In genomic region chr12:18965210-18965609, GRCh38 we compare ENCODE assay signal across 26 cellular contexts.
DNase-seq lines count a peak whose midpoint lies in the region; ATAC-seq and TF ChIP-seq lines count a peak whose summit lies in the region.
"Had no signal": no experiment of that assay in that cellular context is flagged by ENCODE, and none has a peak within 500 bp of the region (broad histone marks: within the 10 kb centered on the region; RNA-seq: fewer than 3 reads in every experiment).

No MANE protein-coding gene starts in this region.

- H3K27me3 Mint-ChIP-seq in brain: no peaks in the 10 kb centered on the region

- H3K4me3 Mint-ChIP-seq in brain: no peak overlapping the region
- H3K4me3 Mint-ChIP-seq: CD4-positive, alpha-beta T cell had no signal

- H3K36me3 ChIP-seq in NT2/D1 (ENCODE audit: insufficient read depth, insufficient read length, low read length): no peaks in the 10 kb centered on the region
- no peaks in the 10 kb centered on the region for H3K36me3 ChIP-seq in mesendoderm (ENCODE audit: control insufficient read depth, insufficient read depth, low read length)
- H3K36me3 ChIP-seq: BLaER1 treated with 17β-estradiol and CSF1 and Interleukin-3, amounts not matched to agents 10 nM and 100 nM had no signal

- no peak overlapping the region for H3K23ac ChIP-seq in mesendoderm (ENCODE audit: low read length)

- no peak overlapping the region for H3K27ac ChIP-seq in mesendoderm (ENCODE audit: low read depth, low read length)
- H3K27ac ChIP-seq: A549; BLaER1 treated with 17β-estradiol and CSF1 and Interleukin-3, amounts not matched to agents 10 nM and 100 nM had no signal

- no peak overlapping the region for H2BK120ac ChIP-seq in mesendoderm (ENCODE audit: low read depth, low read length)

- H2BK5ac ChIP-seq in mesendoderm (ENCODE audit: low read length): no peak overlapping the region

- peaks cover 35% of the 10 kb centered on the region for H3K4me1 Mint-ChIP-seq in brain

- no peak overlapping the region for H3K4ac ChIP-seq in mesendoderm (ENCODE audit: low read depth, low read length)

- no peak overlapping the region for H4K8ac ChIP-seq in mesendoderm (ENCODE audit: low read depth, low read length)

- no peaks in the 10 kb centered on the region for H3K9me3 ChIP-seq in NT2/D1 (ENCODE audit: insufficient read depth, low read length)
- H3K9me3 ChIP-seq: A549; BLaER1 treated with 17β-estradiol and CSF1 and Interleukin-3, amounts not matched to agents 10 nM and 100 nM; SK-N-SH had no signal

- peaks cover 0 to 10% (median 8%) of the 10 kb centered on the region in 5 experiments for H3K9me3 Mint-ChIP-seq in brain
- H3K9me3 Mint-ChIP-seq: CD4-positive, alpha-beta T cell had no signal

- H3K27me3 ChIP-seq in NT2/D1 (ENCODE audit: insufficient read depth, insufficient read length) (no peaks in the 10 kb centered on the region), mesendoderm (ENCODE audit: insufficient read depth, low read length, poor library complexity) (no peaks in the 10 kb centered on the region)
- H3K27me3 ChIP-seq: BLaER1 treated with 17β-estradiol and CSF1 and Interleukin-3, amounts not matched to agents 10 nM and 100 nM had no signal

- no peak overlapping the region for H3K4me2 ChIP-seq in mesendoderm (ENCODE audit: low read length)
- H3K4me2 ChIP-seq: A549; BLaER1 treated with 17β-estradiol and CSF1 and Interleukin-3, amounts not matched to agents 10 nM and 100 nM; SK-N-SH had no signal

- ATAC-seq in GM21529 (IDR thresholded peaks at IDR 0.05; ENCODE audit: unreplicated experiment): no peak
- ATAC-seq: A549, HCT116, HepG2, Panc1 had no signal

- no peak overlapping the region for H3K56ac ChIP-seq in mesendoderm (ENCODE audit: low read length)

- H2BK15ac ChIP-seq in mesendoderm (replicated peaks; ENCODE audit: low read depth): no peak overlapping the region

- no peak overlapping the region for H2AK5ac ChIP-seq in mesendoderm (ENCODE audit: low read length)

- DNase-seq in NT2/D1 (ENCODE audit: low read depth, low spot score): no peak
- peak; percentile 9 for DNase-seq in mesendoderm
- DNase-seq in retina: peak; percentile 12
- DNase-seq in epidermal melanocyte (ENCODE audit: insufficient read length, low spot score): no peak
- no peak for DNase-seq in NCI-H510A (lab: John Stamatoyannopoulos, UW)
- DNase-seq in NK-92 treated with Interleukin-12 subunit alpha and Interleukin-12 subunit beta, amount 100 ng/mL, for 24 hours (lab: John Stamatoyannopoulos, UW): no peak
- DNase-seq: AML-193; CD4-positive, alpha-beta T cell; GOT3; Karpas-422; NCI-H1092 treated with DMSO at 0.1 percent for 48 hours; NCI-H1436; NCI-H187; NCI-H2081 treated with DMSO at 0.1 percent for 48 hours; NCI-H2171; NCI-H226; NCI-H510A treated with DMSO at 0.1 percent for 48 hours; SK-N-SH; SW 1271 had no signal

- no peaks in the 10 kb centered on the region for H3K79me2 ChIP-seq in mesendoderm (ENCODE audit: control insufficient read depth, insufficient read depth, low read length)

- peak overlapping the region; percentile 22 for H3K9ac ChIP-seq in NT2/D1 (ENCODE audit: insufficient read length, low read depth)
- H3K9ac ChIP-seq in mesendoderm (ENCODE audit: low read length): no peak overlapping the region
- H3K9ac ChIP-seq: BLaER1 treated with 17β-estradiol and CSF1 and Interleukin-3, amounts not matched to agents 10 nM and 100 nM; SK-N-SH had no signal

- H3K79me1 ChIP-seq in mesendoderm (ENCODE audit: low read length): no peaks in the 10 kb centered on the region

- peak overlapping the region in 3 of 5 experiments; percentile 40 to 61 (median 48) for H3K27ac Mint-ChIP-seq in brain
- H3K27ac Mint-ChIP-seq: CD4-positive, alpha-beta T cell had no signal

- no peak for TF ChIP-seq CTCF in brain (conservative IDR thresholded peaks at IDR 0.05)

- H3K4me3 ChIP-seq in NT2/D1 (ENCODE audit: insufficient read length, low read depth): no peak overlapping the region
- H3K4me3 ChIP-seq in mesendoderm (ENCODE audit: low read length): no peak overlapping the region
- H3K4me3 ChIP-seq: A549; BLaER1 treated with 17β-estradiol and CSF1 and Interleukin-3, amounts not matched to agents 10 nM and 100 nM had no signal

- H3K18ac ChIP-seq in mesendoderm (ENCODE audit: low read length): no peak overlapping the region

- H4K5ac ChIP-seq in mesendoderm (ENCODE audit: low read length): no peak overlapping the region

- H3K4me1 ChIP-seq in NT2/D1 (ENCODE audit: insufficient read depth, insufficient read length) (peaks cover 6% of the 10 kb centered on the region), mesendoderm (ENCODE audit: control insufficient read depth, low read depth, low read length) (no peaks in the 10 kb centered on the region)
- H3K4me1 ChIP-seq: A549; BLaER1 treated with 17β-estradiol and CSF1 and Interleukin-3, amounts not matched to agents 10 nM and 100 nM had no signal

- no CpG with 5 or more reads among the region's 2 CpGs for WGBS in mesendoderm (ENCODE audit: extremely low coverage, insufficient coverage, low lambda C conversion rate)

- no peaks in the 10 kb centered on the region for H3K36me3 Mint-ChIP-seq in brain

Comparison
In these comparisons a context has a peak if more than half of its experiments do, and no peak if none do; other contexts are left out.
1. DNase-seq: peak in mesendoderm (single experiment) and retina (single experiment); none in NT2/D1 (single experiment), epidermal melanocyte (single experiment), NCI-H510A (single experiment) and NK-92 treated with Interleukin-12 subunit alpha and Interleukin-12 subunit beta, amount 100 ng/mL, for 24 hours (single experiment).